9 cellular contexts compared by ENCODE assay signal in genomic region chr10:78688945-78689935, GRCh38.
DNase-seq lines count a peak whose midpoint lies in the region; ATAC-seq and TF ChIP-seq lines count a peak whose summit lies in the region.
"Had no signal": no experiment of that assay in that cellular context is flagged by ENCODE, and none has a peak within 500 bp of the region (broad histone marks: within the 10 kb centered on the region; RNA-seq: fewer than 3 reads in every experiment).

No MANE protein-coding gene starts in this region.

- no peak overlapping the region for H3K9ac ChIP-seq in smooth muscle cell (ENCODE audit: low read depth)

- peak; percentile 77 for DNase-seq in NCI-H1436 (lab: John Stamatoyannopoulos, UW)
- DNase-seq in amygdala (lab: John Stamatoyannopoulos, UW): peak in 36 of 56 donors; percentile 14 to 80 (median 46)
- peak; percentile 67 for DNase-seq in inferior parietal cortex (ENCODE audit: extremely low spot score)
- DNase-seq in activated CD4-positive, alpha-beta T cell treated with anti-CD3 and anti-CD28 coated beads, Interleukin-2, amount 50 U/mL, for 48 hours: no peak
- no peak for DNase-seq in iPS-NIHi11 (ENCODE audit: low spot score)
- DNase-seq in smooth muscle cell (lab: John Stamatoyannopoulos, UW; ENCODE audit: unreplicated experiment): no peak
- DNase-seq: activated CD4-positive, alpha-beta T cell treated with anti-CD3 and anti-CD28 coated beads, Interleukin-2, amount 50 U/mL, for 4 hours had no signal

- no peak for TF ChIP-seq CTCF in smooth muscle cell (IDR thresholded peaks at IDR 0.05; ENCODE audit: borderline replicate concordance, insufficient read depth, poor library complexity, severe bottlenecking)

- no peaks in the 10 kb centered on the region for H3K27me3 ChIP-seq in smooth muscle cell (ENCODE audit: low read depth)

- no peaks in the 10 kb centered on the region for H4K20me1 ChIP-seq in smooth muscle cell (ENCODE audit: low read depth)

- H3K36me3 ChIP-seq in smooth muscle cell (ENCODE audit: low read depth): no peaks in the 10 kb centered on the region

- H3K9me3 ChIP-seq in smooth muscle cell (replicated peaks; ENCODE audit: low read depth): no peaks in the 10 kb centered on the region

- H3K4me3 ChIP-seq in smooth muscle cell: no peak overlapping the region

- H3F3A ChIP-seq in smooth muscle cell (ENCODE audit: low read depth): no peaks in the 10 kb centered on the region

- no peak for ATAC-seq in HG02642 (IDR thresholded peaks at IDR 0.05; ENCODE audit: poor library complexity, unreplicated experiment)

- H2AFZ ChIP-seq in smooth muscle cell (ENCODE audit: low read depth): no peak overlapping the region

- 57% methylated on average over 15 of the region's 15 CpGs for WGBS in smooth muscle cell (ENCODE audit: low lambda C conversion rate)

- H3K4me1 ChIP-seq in smooth muscle cell (ENCODE audit: low read depth): peaks cover 3% of the 10 kb centered on the region

- no peaks in the 10 kb centered on the region for H3K79me2 ChIP-seq in smooth muscle cell (ENCODE audit: low read depth)

- no peak overlapping the region for H3K4me2 ChIP-seq in smooth muscle cell

- H3K27ac ChIP-seq in temporal lobe (ENCODE audit: low read depth, low read length) (peak overlapping the region; percentile 90), smooth muscle cell (ENCODE audit: low read depth) (no peak overlapping the region)

Comparison
In these comparisons a context has a peak if more than half of its experiments do, and no peak if none do; other contexts are left out.
1. DNase-seq: peak in NCI-H1436 (single experiment), amygdala (36 of 56) and inferior parietal cortex (single experiment); none in activated CD4-positive, alpha-beta T cell treated with anti-CD3 and anti-CD28 coated beads, Interleukin-2, amount 50 U/mL, for 48 hours (0 of 2), iPS-NIHi11 (single experiment) and smooth muscle cell (single experiment).